Comparison of ENCODE assay signal across 8 cellular contexts in the genomic region with DNA sequence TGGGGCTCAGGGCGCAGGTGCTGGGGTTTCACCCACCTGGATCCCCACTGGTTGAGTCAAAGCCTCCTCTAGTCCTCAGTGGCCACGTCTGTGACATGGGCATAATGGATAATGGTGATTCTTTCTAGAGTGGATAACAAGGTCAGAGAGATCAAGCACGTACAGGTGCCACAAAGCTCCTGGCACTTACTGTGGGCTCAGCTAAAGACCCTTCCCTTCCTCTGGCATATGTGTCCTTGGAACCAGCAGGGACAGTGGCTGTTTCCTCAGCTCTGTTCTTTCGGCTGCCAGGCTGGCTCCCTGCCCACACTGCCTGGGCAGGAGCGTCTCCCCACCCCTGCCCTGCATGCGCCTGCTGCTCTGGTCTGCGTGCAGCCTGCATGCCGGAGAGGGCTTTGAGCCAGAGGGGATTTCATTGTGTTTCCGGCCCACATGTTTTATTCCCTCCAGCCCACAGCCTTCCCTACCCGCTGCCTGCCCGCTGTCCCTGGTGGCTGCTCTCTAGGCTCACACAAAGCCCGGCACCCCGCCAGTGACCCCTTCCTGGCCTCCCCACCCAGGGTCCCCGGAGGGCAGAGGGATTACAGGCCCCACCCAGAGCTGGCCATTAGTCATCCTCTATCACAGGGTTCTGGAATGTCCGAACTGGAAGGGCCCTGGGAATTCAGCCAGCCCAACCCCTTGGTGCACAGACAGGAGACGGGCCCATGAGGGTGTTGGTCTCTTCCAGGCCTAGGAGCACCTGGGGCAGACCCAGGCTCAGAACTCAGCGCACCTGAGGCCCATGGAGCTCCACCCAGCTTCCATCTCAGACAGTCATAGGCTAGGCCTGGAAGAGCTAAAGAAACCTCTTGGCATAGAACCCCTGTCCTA. TPM values are rescaled to one million over a fixed set of nuclear protein-coding genes. Genes with fewer than 3 reads are reported as not detected.
DNase-seq lines count a peak whose midpoint lies in the region; ATAC-seq and TF ChIP-seq lines count a peak whose summit lies in the region.

No MANE protein-coding gene starts in this region.

- no peak for ATAC-seq in naive thymus-derived CD4-positive, alpha-beta T cell
- no peak for ATAC-seq in HG02938 (IDR thresholded peaks at IDR 0.05; ENCODE audit: unreplicated experiment)

- H3K9me3 Mint-ChIP-seq in mesothelial cell of epicardium, result no peaks in the 10 kb centered on the region
- no peaks in the 10 kb centered on the region for H3K9me3 Mint-ChIP-seq in naive thymus-derived CD4-positive, alpha-beta T cell

- H3K36me3 ChIP-seq in duodenal mucosa (ENCODE audit: control insufficient read depth in 1 of 2, insufficient read depth in 2 of 2, low read length in 2 of 2), result peaks cover 24 to 31% of the 10 kb centered on the region in 2 donors
- peaks cover 0 to 30% (median 7%) of the 10 kb centered on the region in 3 experiments for H3K36me3 ChIP-seq in naive thymus-derived CD4-positive, alpha-beta T cell (ENCODE audit: control insufficient read depth in 2 of 3, insufficient read depth in 3 of 3, low read length in 3 of 3)

- no peaks in the 10 kb centered on the region for H3K27me3 ChIP-seq in duodenal mucosa (ENCODE audit: control insufficient read depth in 1 of 2, insufficient read depth in 2 of 2, low read length in 2 of 2)
- no peaks in the 10 kb centered on the region for H3K27me3 ChIP-seq in naive thymus-derived CD4-positive, alpha-beta T cell (ENCODE audit: control insufficient read depth in 2 of 2, insufficient read depth in 2 of 2, low read length in 2 of 2)

- H3K36me3 Mint-ChIP-seq in mesothelial cell of epicardium, result peaks cover 10% of the 10 kb centered on the region
- peaks cover 0 to 10% (median 0%) of the 10 kb centered on the region in 5 donors for H3K36me3 Mint-ChIP-seq in naive thymus-derived CD4-positive, alpha-beta T cell

- peak overlapping the region; percentile 83 for H3K27ac Mint-ChIP-seq in mesothelial cell of epicardium
- no peak overlapping the region for H3K27ac Mint-ChIP-seq in naive thymus-derived CD4-positive, alpha-beta T cell

- H3K27ac ChIP-seq in duodenal mucosa (ENCODE audit: low read depth, low read length), result peak overlapping the region; percentile 15
- H3K27ac ChIP-seq in naive thymus-derived CD4-positive, alpha-beta T cell (ENCODE audit: low read depth, low read length), result no peak overlapping the region

- no peaks in the 10 kb centered on the region for H3K9me3 ChIP-seq in duodenal mucosa (ENCODE audit: control insufficient read depth in 1 of 2, low read length in 2 of 2)
- H3K9me3 ChIP-seq in naive thymus-derived CD4-positive, alpha-beta T cell (ENCODE audit: control insufficient read depth in 2 of 3, low read length in 3 of 3), result no peaks in the 10 kb centered on the region

- peak; percentile 52 for DNase-seq in 8988T
- DNase-seq in NCI-H1694 treated with DMSO at 0.1 percent for 48 hours (lab: John Stamatoyannopoulos, UW), result peak; percentile 70
- DNase-seq in mesothelial cell of epicardium (ENCODE audit: low spot score in 2 of 2, unreplicated experiment in 2 of 2), result peak in 1 of 2 experiments; percentile 59
- no peak for DNase-seq in naive thymus-derived CD4-positive, alpha-beta T cell
- DNase-seq in NOMO-1 (lab: John Stamatoyannopoulos, UW; ENCODE audit: unreplicated experiment in 2 of 2), result no peak
- DNase-seq in activated T-cell treated with anti-CD3 and anti-CD28 coated beads, Interleukin-2, amount 50 U/mL, for 48 hours, result no peak

- no peaks in the 10 kb centered on the region for H3K27me3 Mint-ChIP-seq in mesothelial cell of epicardium (ENCODE audit: low read depth)
- H3K27me3 Mint-ChIP-seq in naive thymus-derived CD4-positive, alpha-beta T cell, result no peaks in the 10 kb centered on the region

- peaks cover 27 to 33% of the 10 kb centered on the region in 2 donors for H3K4me1 ChIP-seq in duodenal mucosa (ENCODE audit: control insufficient read depth in 1 of 2, insufficient read depth in 2 of 2, low read length in 2 of 2)
- peaks cover 0 to 4% of the 10 kb centered on the region in 2 donors for H3K4me1 ChIP-seq in naive thymus-derived CD4-positive, alpha-beta T cell (ENCODE audit: control insufficient read depth in 2 of 2, insufficient read depth in 2 of 2, low read length in 2 of 2)

- CTCF ChIA-PET in naive thymus-derived CD4-positive, alpha-beta T cell (lab: Charles Lee), result no interaction called here

- H3K9ac ChIP-seq in duodenal mucosa (ENCODE audit: low read depth in 1 of 2, low read length in 2 of 2), result peak overlapping the region in 1 of 2 donors; percentile 32

- peak overlapping the region; percentile 26 for H3K4me3 Mint-ChIP-seq in mesothelial cell of epicardium
- no peak overlapping the region for H3K4me3 Mint-ChIP-seq in naive thymus-derived CD4-positive, alpha-beta T cell

- TF ChIP-seq CTCF in mesothelial cell of epicardium (IDR thresholded peaks at IDR 0.05; ENCODE audit: unreplicated experiment), result no peak

- H3K4me1 Mint-ChIP-seq in mesothelial cell of epicardium, result peaks cover 52% of the 10 kb centered on the region
- H3K4me1 Mint-ChIP-seq in naive thymus-derived CD4-positive, alpha-beta T cell, result peaks cover 6 to 16% (median 12%) of the 10 kb centered on the region in 7 donors

- intact Hi-C loops in naive thymus-derived CD4-positive, alpha-beta T cell (cut with micrococcal nuclease), result no loop called here

- POLR2A ChIA-PET in naive thymus-derived CD4-positive, alpha-beta T cell (lab: Charles Lee), result no interaction called here

- H3K4me3 ChIP-seq in duodenal mucosa (ENCODE audit: low read depth in 1 of 2, low read length in 2 of 2), result peak overlapping the region in 1 of 2 donors; percentile 17
- no peak overlapping the region for H3K4me3 ChIP-seq in naive thymus-derived CD4-positive, alpha-beta T cell (ENCODE audit: low read length)

RNA-seq across cellular contexts. Expression of gene GCAT, which starts 55.3 kb away (rescaled TPM):
- total RNA-seq in mesothelial cell of epicardium, result 9.8 to 13.2 TPM (median 12.5 TPM) in 3 replicates
- 10 to 100 TPM in 1 of 5 experiments, 1 to 10 TPM in 4; 1.1 to 14.6 (median 5.4) TPM for total RNA-seq in naive thymus-derived CD4-positive, alpha-beta T cell
- 1 to 10 TPM; 7.8 to 8.1 TPM for polyA plus RNA-seq in naive thymus-derived CD4-positive, alpha-beta T cell

RNA-seq across cellular contexts. Expression of gene TRIOBP, which starts 55.6 kb away (rescaled TPM):
- 69.2 to 76.1 TPM (median 71.4 TPM) in 3 replicates for total RNA-seq in mesothelial cell of epicardium
- total RNA-seq in naive thymus-derived CD4-positive, alpha-beta T cell, result 10 to 100 TPM; 15.0 to 43.0 (median 25.7) TPM
- 10 to 100 TPM in 1 of 2 donors, 1 to 10 TPM in 1; 6.7 to 15.4 TPM for polyA plus RNA-seq in naive thymus-derived CD4-positive, alpha-beta T cell

Comparison
In these comparisons a context has a peak if more than half of its experiments do, and no peak if none do; other contexts are left out.
1. DNase-seq: peak in 8988T (single experiment) and NCI-H1694 treated with DMSO at 0.1 percent for 48 hours (single experiment); none in naive thymus-derived CD4-positive, alpha-beta T cell (0 of 9), NOMO-1 (0 of 2) and activated T-cell treated with anti-CD3 and anti-CD28 coated beads, Interleukin-2, amount 50 U/mL, for 48 hours (0 of 2).